Comparison of ENCODE assay signal across 8 cellular contexts in genomic region chr2:130391872-130392670, GRCh38. TPM values are rescaled to one million over a fixed set of nuclear protein-coding genes. Genes with fewer than 3 reads are reported as not detected.
DNase-seq lines count a peak whose midpoint lies in the region; ATAC-seq, FAIRE-seq and TF ChIP-seq lines count a peak whose summit lies in the region.

No MANE protein-coding gene starts in this region.

- peaks cover 9% of the 10 kb centered on the region for H3K4me1 ChIP-seq in CD8-positive, alpha-beta memory T cell (ENCODE audit: insufficient read depth, low read length)
- H3K4me1 ChIP-seq in GM12878 (ENCODE audit: control insufficient read depth, insufficient read depth, low read length): peaks cover 30% of the 10 kb centered on the region
- H3K4me1 ChIP-seq in stomach: peaks cover 11 to 33% (median 21%) of the 10 kb centered on the region in 4 donors

- H3K27me3 ChIP-seq in CD8-positive, alpha-beta memory T cell (ENCODE audit: insufficient read depth, low read length, poor library complexity, severe bottlenecking): no peaks in the 10 kb centered on the region
- H3K27me3 ChIP-seq in GM12878 (replicated peaks in 1 of 2; ENCODE audit: control insufficient read depth in 2 of 2, insufficient read depth in 2 of 2, low read length in 1 of 2) (no peaks in the 10 kb centered on the region), stomach (peaks cover 0 to 4% (median 0%) of the 10 kb centered on the region in 3 donors)

- no peaks in the 10 kb centered on the region for H3K36me3 ChIP-seq in CD8-positive, alpha-beta memory T cell (ENCODE audit: insufficient read depth, low read length)
- no peaks in the 10 kb centered on the region for H3K36me3 ChIP-seq in GM12878 (ENCODE audit: control insufficient read depth in 2 of 2, insufficient read depth in 2 of 2, low read length in 1 of 2)
- H3K36me3 ChIP-seq in stomach: no peaks in the 10 kb centered on the region

- H3K4me3 Mint-ChIP-seq in CD8-positive, alpha-beta memory T cell: peak overlapping the region; percentile 14 to 91 (median 81)

- RAD21 ChIA-PET in GM12878 (lab: Charles Lee; ENCODE audit: unreplicated experiment): interaction anchor here (0.6 kb wide), 1 partner anchor 63 kb away, joined by 3 read pairs; no protein-coding TSS in a partner anchor

- H3K27ac ChIP-seq in CD8-positive, alpha-beta memory T cell (ENCODE audit: low read depth, low read length): no peak overlapping the region
- peak overlapping the region; percentile 64; the same call in 1 of the 2 replicates for H3K27ac ChIP-seq in GM12878 (ENCODE audit: control insufficient read depth, insufficient read depth)
- peak overlapping the region in 4 of 5 donors; percentile 83 to 92 (median 89) for H3K27ac ChIP-seq in stomach

- TF ChIP-seq EP300 in GM12878 (IDR thresholded peaks at IDR 0.05; ENCODE audit: borderline replicate concordance in 1 of 2, control insufficient read depth in 1 of 2, low read depth in 2 of 2, low read length in 2 of 2): no peak
- no peak for TF ChIP-seq EP300 in stomach (IDR thresholded peaks at IDR 0.05)

- SMC1A ChIA-PET in GM12878 (lab: Charles Lee; ENCODE audit: uncharacterized antibody, unreplicated experiment): interaction anchor here (3.1 kb wide), 1 partner anchor 50 kb away, joined by 9 read pairs; the partner anchor contains the start of gene IMP4

- peaks cover 9 to 26% (median 22%) of the 10 kb centered on the region in 3 donors for H3K4me1 Mint-ChIP-seq in CD8-positive, alpha-beta memory T cell

- H4K20me1 ChIP-seq in GM12878 (ENCODE audit: control insufficient read depth, insufficient read depth): no peaks in the 10 kb centered on the region

- no peak for TF ChIP-seq CTCF in NB4 (IDR thresholded peaks at IDR 0.05; ENCODE audit: low read depth, low read length)
- TF ChIP-seq CTCF in GM12878 (IDR thresholded peaks at IDR 0.05 in 2 of 3, conservative IDR thresholded peaks at IDR 0.05 in 1 of 3; ENCODE audit: control insufficient read depth in 2 of 3, extremely low read depth in 1 of 3, insufficient read depth in 1 of 3, low read depth in 3 of 3, low read length in 3 of 3): no peak
- no peak for TF ChIP-seq CTCF in stomach (IDR thresholded peaks at IDR 0.05)

- POLR2A ChIA-PET in CD8-positive, alpha-beta memory T cell (lab: Charles Lee): no interaction called here
- POLR2A ChIA-PET in GM12878 (lab: Charles Lee): no interaction called here

- H3K9ac ChIP-seq in GM12878 (ENCODE audit: control insufficient read depth, insufficient read depth, low read length): peak overlapping the region; percentile 73

- no peak for DNase-seq in CD8-positive, alpha-beta memory T cell
- DNase-seq in NB4 (ENCODE audit: low read depth) (no peak), GM12878 (ENCODE audit: low read depth, low spot score) (no peak), kidney glomerular epithelial cell (lab: John Stamatoyannopoulos, UW) (peak; percentile 55), stomach (no peak), NCI-H187 (lab: John Stamatoyannopoulos, UW) (no peak)

- no peaks in the 10 kb centered on the region for H3K9me3 ChIP-seq in CD8-positive, alpha-beta memory T cell (ENCODE audit: low read length)
- H3K9me3 ChIP-seq in GM12878 (replicated peaks; ENCODE audit: control insufficient read depth, insufficient read depth, low read length) (no peaks in the 10 kb centered on the region), stomach (no peaks in the 10 kb centered on the region)

- ATAC-seq in GM12878: 0 out of 3 replicates have a peak, but pooled peaks have one; percentile 11
- no peak for ATAC-seq in HG03442 (IDR thresholded peaks at IDR 0.05; ENCODE audit: unreplicated experiment)
- ATAC-seq in HG03108 (IDR thresholded peaks at IDR 0.05; ENCODE audit: unreplicated experiment): no peak

- H3K36me3 Mint-ChIP-seq in CD8-positive, alpha-beta memory T cell: peaks cover 0 to 4% (median 1%) of the 10 kb centered on the region in 3 donors

- BruUV-seq in GM12878 (replicated peaks; lab: Mats Ljungman, UMichigan): no TSS peak

- in situ Hi-C loops in GM12878 (cut with MboI): no loop called here

- no peaks in the 10 kb centered on the region for H3K79me2 ChIP-seq in GM12878 (ENCODE audit: control insufficient read depth, insufficient read depth, low read length)

- no peak for FAIRE-seq in GM12878 (lab: Jason Lieb, UNC)

- no peaks in the 10 kb centered on the region for H3K9me3 Mint-ChIP-seq in CD8-positive, alpha-beta memory T cell

- H2AFZ ChIP-seq in GM12878 (ENCODE audit: control insufficient read depth, low read depth, low read length): peak overlapping the region; percentile 90

- H3K27ac Mint-ChIP-seq in CD8-positive, alpha-beta memory T cell: peak overlapping the region in 3 of 8 donors; percentile 29 to 68 (median 56)

- CTCF ChIA-PET in CD8-positive, alpha-beta memory T cell (lab: Charles Lee): no interaction called here
- CTCF ChIA-PET in GM12878 (lab: Yijun Ruan, JAX): interaction anchor here (1.7 kb wide), 1 partner anchor 19 kb away, joined by 4 read pairs; no protein-coding TSS in a partner anchor

- peaks cover 6 to 7% of the 10 kb centered on the region in 2 donors for H3K27me3 Mint-ChIP-seq in CD8-positive, alpha-beta memory T cell

- intact Hi-C loops in GM12878 (cut with micrococcal nuclease; ENCODE audit: unreplicated experiment): loop anchor here (2.0 kb wide), 1 partner anchor 19 kb away; no protein-coding TSS in a partner anchor
- intact Hi-C loops in stomach (cut with DNase I; ENCODE audit: low total_unique reads): no loop called here

- no peak for TF ChIP-seq POLR2A in NB4 (IDR thresholded peaks at IDR 0.05; ENCODE audit: extremely low read depth, insufficient read length)
- TF ChIP-seq POLR2A in GM12878 (IDR thresholded peaks at IDR 0.05; ENCODE audit: low read depth, low read length): no peak
- no peak for TF ChIP-seq POLR2A in stomach (IDR thresholded peaks at IDR 0.05)

- peak overlapping the region; percentile 60 for H3K4me3 ChIP-seq in CD8-positive, alpha-beta memory T cell (ENCODE audit: low read length)
- H3K4me3 ChIP-seq in NB4 (ENCODE audit: low read depth, low read length) (peak overlapping the region; percentile 61), GM12878 (peak overlapping the region; percentile 79), stomach (peak overlapping the region; percentile 54 to 78 (median 66))

- WGBS in GM12878 (ENCODE audit: insufficient coverage, insufficient replicate concordance, low lambda C conversion rate, missing lambda C conversion rate): 48% methylated on average over 17 of the region's 17 CpGs
- 22 to 31% (median 27%) methylated on average over 17 of the region's 17 CpGs for WGBS in stomach, 5 donors

- H3K4me2 ChIP-seq in GM12878 (ENCODE audit: control insufficient read depth, insufficient read depth): peak overlapping the region; percentile 96

- no peak for TF ChIP-seq RAD21 in GM12878 (IDR thresholded peaks at IDR 0.05; ENCODE audit: insufficient read depth, low read depth, low read length)

TF ChIP-seq in GM12878, 131 proteins besides CTCF, POLR2A, EP300 and RAD21 (continues in another document):
- no peak for TF ChIP-seq POU2F2 (IDR thresholded peaks at IDR 0.05; ENCODE audit: borderline replicate concordance, low read depth, low read length)
- TF ChIP-seq SMC3 (IDR thresholded peaks at IDR 0.05; ENCODE audit: borderline replicate concordance, low read length): no peak
- TF ChIP-seq KLF5 (IDR thresholded peaks at IDR 0.05; ENCODE audit: partially characterized antibody): no peak
- no peak for TF ChIP-seq FOS (IDR thresholded peaks at IDR 0.05; ENCODE audit: borderline replicate concordance, extremely low read depth, insufficient read length)

RNA-seq across cellular contexts. Expression of gene PTPN18, which starts 36.2 kb away (rescaled TPM):
- total RNA-seq in CD8-positive, alpha-beta memory T cell: 10 to 100 TPM; 55.1 to 60.0 TPM
- polyA plus RNA-seq in CD8-positive, alpha-beta memory T cell: 77.7 TPM
- total RNA-seq in GM12878 (2013; cell fraction: nucleolus; rRNA removed): 33.3 and 40.8 TPM in 2 replicates
- total RNA-seq in GM12878 (2014; rRNA removed): 31.4 and 36.9 TPM in 2 replicates
- total RNA-seq in GM12878 (2014; rRNA removed; fragmentation: Illumina TruSeq; extraction: Trizol): 38.5 and 39.8 TPM in 2 replicates
- total RNA-seq in GM12878 (2021): 41.9 and 43.1 TPM in 2 replicates
- polyA plus RNA-seq in GM12878 (2011; ENCODE audit: low read depth): 26.0 TPM
- polyA plus RNA-seq in GM12878 (2011; rRNA removed): 29.3 and 47.0 TPM in 2 replicates
- polyA plus RNA-seq in GM12878 (2011; cell fraction: cytosol; rRNA removed): 50.1 and 55.8 TPM in 2 replicates
- polyA plus RNA-seq in GM12878 (2011; cell fraction: nucleus; rRNA removed): 44.1 and 45.8 TPM in 2 replicates
- 37.9 and 44.0 TPM in 2 replicates for polyA plus RNA-seq in GM12878 (2012)
- 89.9 and 99.8 TPM in 2 replicates for polyA plus RNA-seq in GM12878 (2014; fragmentation: Illumina TruSeq; extraction: Trizol)
- polyA plus RNA-seq in GM12878 (2014; fragmentation: Nextera tagmentation; extraction: Ambion mirVana): 10 to 100 TPM; 14.8 to 17.5 TPM
- 58.4 and 58.8 TPM in 2 replicates for polyA plus RNA-seq in GM12878 (2014; rRNA removed)
- polyA plus RNA-seq in GM12878 (2016; fragmentation: Nextera tagmentation; extraction: Ambion mirVana): 10 to 100 TPM; 43.7 to 45.6 TPM
- 22.4 and 27.1 TPM in 2 replicates for polyA minus RNA-seq in GM12878 (2011; rRNA and poly(A)+ RNA removed)
- polyA minus RNA-seq in GM12878 (2011; cell fraction: cytosol; rRNA and poly(A)+ RNA removed): 13.2 and 13.4 TPM in 2 replicates
- 17.3 and 30.1 TPM in 2 replicates for polyA minus RNA-seq in GM12878 (2011; cell fraction: nucleus; rRNA and poly(A)+ RNA removed)
- 100 to 1,000 TPM in 2 of 5 donors, 10 to 100 TPM in 3; 38.6 to 177 (median 92.6) TPM for total RNA-seq in stomach
- 10 to 100 TPM; 37.0 to 54.3 (median 42.8) TPM for polyA plus RNA-seq in stomach

RNA-seq across cellular contexts. Expression of gene IMP4, which starts 49.4 kb away (rescaled TPM):
- 100 to 1,000 TPM; 227 to 239 TPM for total RNA-seq in CD8-positive, alpha-beta memory T cell
- 86.8 TPM for polyA plus RNA-seq in CD8-positive, alpha-beta memory T cell
- total RNA-seq in GM12878 (2013; cell fraction: nucleolus; rRNA removed): 66.8 and 77.9 TPM in 2 replicates
- total RNA-seq in GM12878 (2014; rRNA removed) (181 and 209 TPM in 2 replicates), GM12878 (2014; rRNA removed; fragmentation: Illumina TruSeq; extraction: Trizol) (74.9 and 85.3 TPM in 2 replicates), GM12878 (2021) (166 and 171 TPM in 2 replicates), stomach (10 to 100 TPM; 14.2 to 88.7 (median 43.7) TPM)
- 61.6 TPM for polyA plus RNA-seq in GM12878 (2011; ENCODE audit: low read depth)
- polyA plus RNA-seq in GM12878 (2011; rRNA removed) (78.0 and 162 TPM in 2 replicates), GM12878 (2014; fragmentation: Illumina TruSeq; extraction: Trizol) (43.2 and 70.5 TPM in 2 replicates), GM12878 (2014; fragmentation: Nextera tagmentation; extraction: Ambion mirVana) (100 to 1,000 TPM in 1 of 2 experiments, 10 to 100 TPM in 1; 41.4 to 100 TPM), GM12878 (2014; rRNA removed) (242 and 273 TPM in 2 replicates), GM12878 (2016; fragmentation: Nextera tagmentation; extraction: Ambion mirVana) (100 to 1,000 TPM; 183 to 206 TPM), stomach (100 to 1,000 TPM in 1 of 3 donors, 10 to 100 TPM in 2; 84.4 to 128 (median 85.5) TPM)
- 306 and 444 TPM in 2 replicates for polyA plus RNA-seq in GM12878 (2011; cell fraction: cytosol; rRNA removed)
- 402 and 407 TPM in 2 replicates for polyA plus RNA-seq in GM12878 (2011; cell fraction: nucleus; rRNA removed)
- polyA plus RNA-seq in GM12878 (2012): 134 and 142 TPM in 2 replicates
- polyA minus RNA-seq in GM12878 (2011; rRNA and poly(A)+ RNA removed): 132 and 174 TPM in 2 replicates
- 64.4 and 65.1 TPM in 2 replicates for polyA minus RNA-seq in GM12878 (2011; cell fraction: cytosol; rRNA and poly(A)+ RNA removed)
- 89.7 and 141 TPM in 2 replicates for polyA minus RNA-seq in GM12878 (2011; cell fraction: nucleus; rRNA and poly(A)+ RNA removed)
